In the genomic region with DNA sequence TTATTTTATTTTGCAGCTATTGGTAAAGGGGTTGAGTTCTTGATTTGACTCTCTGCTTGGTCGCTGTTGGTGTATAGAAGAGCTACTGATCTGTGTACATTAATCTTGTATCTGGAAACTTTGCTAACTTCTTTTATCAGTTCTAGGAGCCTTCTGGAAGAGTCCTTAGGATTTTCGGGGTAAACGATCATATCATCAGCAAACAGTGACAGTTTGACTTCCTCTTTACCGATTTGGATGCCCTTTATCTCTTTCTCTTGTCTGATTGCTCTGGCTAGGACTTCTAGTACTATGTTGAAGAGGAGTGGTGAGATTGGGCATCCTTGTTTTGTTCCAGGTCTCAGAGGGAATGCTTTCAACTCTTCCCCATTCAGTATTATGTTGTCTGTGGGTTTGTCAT, we compare ENCODE assay signal across 3 cellular contexts. TPM values are rescaled to one million over a fixed set of nuclear protein-coding genes. Genes with fewer than 3 reads are reported as not detected.
"Had no signal": no experiment of that assay in that cellular context is flagged by ENCODE, and none has a peak within 500 bp of the region (broad histone marks: within the 10 kb centered on the region; RNA-seq: fewer than 3 reads in every experiment).

No MANE protein-coding gene starts in this region.

RNA-seq across cellular contexts. Expression of gene NHLRC1, which starts 53.7 kb away (rescaled TPM):
- total RNA-seq: activated naive CD4-positive, alpha-beta T cell treated with anti-CD3 and anti-CD28 coated beads, Interleukin-2, amount 50 U/mL, for 72 hours; activated T-helper 17 cell treated with anti-CD3 and anti-CD28 coated beads, Interleukin-2, amount 50 U/mL, for 72 hours; astrocyte had no signal
